Comparison of ENCODE assay signal across 1 cellular context in genomic region chr22:44676441-44677298, GRCh38.
TF ChIP-seq lines count a peak whose summit lies in the region.

No MANE protein-coding gene starts in this region.

TF ChIP-seq in K562, 482 proteins besides CTCF, POLR2A, EP300 and RAD21 (continued from another document and continues in another):
- TF ChIP-seq ATF4 (CRISPR knock-in tag; IDR thresholded peaks at IDR 0.05): no peak
- no peak for TF ChIP-seq SRSF3 (IDR thresholded peaks at IDR 0.05; ENCODE audit: insufficient read depth, low read length)
- TF ChIP-seq ZNF197 (CRISPR knock-in tag; IDR thresholded peaks at IDR 0.05; ENCODE audit: low read depth): no peak
- TF ChIP-seq KAT7 (CRISPR knock-in tag; IDR thresholded peaks at IDR 0.05; ENCODE audit: borderline replicate concordance): peak; percentile 69; the same call in 1 of the 2 replicates
- TF ChIP-seq ZNF449 (CRISPR knock-in tag; IDR thresholded peaks at IDR 0.05): no peak; the same call in 1 of the 2 replicates
- TF ChIP-seq HINFP (tag; conservative IDR thresholded peaks at IDR 0.05; ENCODE audit: low read depth): no peak
- peak; percentile 97 for TF ChIP-seq MAFG (tag; conservative IDR thresholded peaks at IDR 0.05)
- no peak for TF ChIP-seq SFPQ (IDR thresholded peaks at IDR 0.05; ENCODE audit: low read depth, low read length)
- TF ChIP-seq ZNF507 (tag; conservative IDR thresholded peaks at IDR 0.05): no peak
- no peak for TF ChIP-seq ID3 (CRISPR knock-in tag; IDR thresholded peaks at IDR 0.05)
- TF ChIP-seq ID3 (tag; IDR thresholded peaks at IDR 0.05): peak; percentile 74; the same call in 1 of the 2 replicates
- TF ChIP-seq ZNF57 (CRISPR knock-in tag; IDR thresholded peaks at IDR 0.05): no peak
- no peak for TF ChIP-seq DDX20 (tag; IDR thresholded peaks at IDR 0.05; ENCODE audit: low read depth)
- 0 out of 2 replicates have a peak, but pooled peaks have one; percentile 53 for TF ChIP-seq HNRNPL (IDR thresholded peaks at IDR 0.05; ENCODE audit: low read depth, low read length)
- TF ChIP-seq NFATC3 (IDR thresholded peaks at IDR 0.05): no peak
- TF ChIP-seq POLR3A (IDR thresholded peaks at IDR 0.05; ENCODE audit: borderline replicate concordance, extremely low read depth, insufficient read depth, insufficient read length): no peak
- no peak for TF ChIP-seq NR0B1 (IDR thresholded peaks at IDR 0.05; ENCODE audit: partially characterized antibody)
- peak; percentile 96 for TF ChIP-seq BRD9 (IDR thresholded peaks at IDR 0.05; ENCODE audit: low read depth, partially characterized antibody)
- peak; percentile 98 for TF ChIP-seq NFE2 (IDR thresholded peaks at IDR 0.05; ENCODE audit: low read depth)
- TF ChIP-seq ZNF41 (CRISPR knock-in tag; conservative IDR thresholded peaks at IDR 0.05): 0 out of 2 replicates have a peak, but pooled peaks have one; percentile 28
- TF ChIP-seq ZNF282 (CRISPR knock-in tag; IDR thresholded peaks at IDR 0.05): no peak
- no peak for TF ChIP-seq MBD1 (CRISPR knock-in tag; IDR thresholded peaks at IDR 0.05)
- TF ChIP-seq STAT6 (CRISPR knock-in tag; IDR thresholded peaks at IDR 0.05): no peak
- no peak for TF ChIP-seq ZNF212 (CRISPR knock-in tag; IDR thresholded peaks at IDR 0.05)
- peak; percentile 91; the same call in 1 of the 2 replicates for TF ChIP-seq GATAD2B (IDR thresholded peaks at IDR 0.05; ENCODE audit: borderline replicate concordance)
- no peak for TF ChIP-seq CLOCK (CRISPR knock-in tag; IDR thresholded peaks at IDR 0.05; ENCODE audit: borderline replicate concordance)
- peak; percentile 56; the same call in 1 of the 2 replicates for TF ChIP-seq TCF7 (IDR thresholded peaks at IDR 0.05; ENCODE audit: borderline replicate concordance)
- no peak for TF ChIP-seq RBM22 (IDR thresholded peaks at IDR 0.05; ENCODE audit: low read depth, low read length, poor library complexity, severe bottlenecking)
- no peak for TF ChIP-seq CBX2 (IDR thresholded peaks at IDR 0.05; ENCODE audit: insufficient read depth, low read length, poor library complexity, severe bottlenecking)
- TF ChIP-seq PHF21A (IDR thresholded peaks at IDR 0.05; ENCODE audit: borderline replicate concordance, low read depth): peak; percentile 52; the same call in 1 of the 2 replicates
- TF ChIP-seq ILF3 (IDR thresholded peaks at IDR 0.05; ENCODE audit: borderline replicate concordance): no peak
- no peak for TF ChIP-seq TAF7 (tag; IDR thresholded peaks at IDR 0.05)
- TF ChIP-seq HLTF (IDR thresholded peaks at IDR 0.05): peak; percentile 13; the same call in 1 of the 2 replicates
- TF ChIP-seq TBP (optimal IDR thresholded peaks at IDR 0.05; ENCODE audit: low read depth, low read length): no peak
- no peak for TF ChIP-seq SP2 (IDR thresholded peaks at IDR 0.05; ENCODE audit: extremely low read depth, low read depth, low read length, poor library complexity, severe bottlenecking)
- TF ChIP-seq NCOR1 (IDR thresholded peaks at IDR 0.05): peak; percentile 97
- no peak for TF ChIP-seq RNF219 (CRISPR knock-in tag; IDR thresholded peaks at IDR 0.05)
- TF ChIP-seq MAFK (IDR thresholded peaks at IDR 0.05; ENCODE audit: low read length): peak; percentile 94
- TF ChIP-seq ZFP30 (CRISPR knock-in tag; IDR thresholded peaks at IDR 0.05; ENCODE audit: borderline replicate concordance): no peak
- no peak for TF ChIP-seq POLR2H (tag; IDR thresholded peaks at IDR 0.05; ENCODE audit: low read depth)
- TF ChIP-seq IRF9 (tag; IDR thresholded peaks at IDR 0.05): no peak
- TF ChIP-seq ZNF639 (CRISPR knock-in tag; conservative IDR thresholded peaks at IDR 0.05 in 1 of 2, IDR thresholded peaks at IDR 0.05 in 1 of 2): no peak
